In genomic region chr15:74696398-74696729, GRCh38 we compare ENCODE assay signal across 8 cellular contexts. TPM values are rescaled to one million over a fixed set of nuclear protein-coding genes. Genes with fewer than 3 reads are reported as not detected.
A peak's percentile ranks its signal among the peaks of the same experiment; 100 is the strongest.
DNase-seq lines count a peak whose midpoint lies in the region; ATAC-seq and TF ChIP-seq lines count a peak whose summit lies in the region.

No MANE protein-coding gene starts in this region.

- CTCF ChIA-PET in activated naive CD4-positive, alpha-beta T cell treated with anti-CD3 and anti-CD28 coated beads, Interleukin-2, amount 10 ng/mL, durations not matched to agents 7 days and 5 days (lab: Charles Lee), result interaction anchor here (1.3 kb wide), 1 partner anchor 75 kb away, joined by 5 read pairs; no protein-coding TSS in a partner anchor

- H3K27ac Mint-ChIP-seq in activated naive CD4-positive, alpha-beta T cell treated with anti-CD3 and anti-CD28 coated beads, Interleukin-2, amount 10 ng/mL, durations not matched to agents 7 days and 5 days, result peak overlapping the region; percentile 97
- peak overlapping the region; percentile 96 for H3K27ac Mint-ChIP-seq in memory B cell

- ATAC-seq in memory B cell (ENCODE audit: low read depth), result no peak

- peaks cover 5% of the 10 kb centered on the region for H3K36me3 Mint-ChIP-seq in activated naive CD4-positive, alpha-beta T cell treated with anti-CD3 and anti-CD28 coated beads, Interleukin-2, amount 10 ng/mL, durations not matched to agents 7 days and 5 days
- no peaks in the 10 kb centered on the region for H3K36me3 Mint-ChIP-seq in memory B cell

- no peaks in the 10 kb centered on the region for H3K9me3 Mint-ChIP-seq in activated naive CD4-positive, alpha-beta T cell treated with anti-CD3 and anti-CD28 coated beads, Interleukin-2, amount 10 ng/mL, durations not matched to agents 7 days and 5 days
- no peaks in the 10 kb centered on the region for H3K9me3 Mint-ChIP-seq in memory B cell

- WGBS in urinary bladder, result 2% methylated on average over 10 of the region's 10 CpGs

- H3K36me3 ChIP-seq in urinary bladder (ENCODE audit: insufficient read depth), result no peaks in the 10 kb centered on the region

- peak overlapping the region; percentile 100 for H3K4me3 Mint-ChIP-seq in activated naive CD4-positive, alpha-beta T cell treated with anti-CD3 and anti-CD28 coated beads, Interleukin-2, amount 10 ng/mL, durations not matched to agents 7 days and 5 days
- peak overlapping the region; percentile 94 for H3K4me3 Mint-ChIP-seq in memory B cell

- DNase-seq in activated naive CD4-positive, alpha-beta T cell treated with anti-CD3 and anti-CD28 coated beads, Interleukin-2, amount 10 ng/mL, durations not matched to agents 7 days and 5 days, result no peak
- DNase-seq in activated naive CD4-positive, alpha-beta T cell treated with Interleukin-2 at 50 U/mL for 16 hours, result no peak
- no peak for DNase-seq in astrocyte of the cerebellum (ENCODE audit: low read depth)
- no peak for DNase-seq in memory B cell (ENCODE audit: low spot score in 2 of 2)
- no peak for DNase-seq in dermis blood vessel endothelial cell
- DNase-seq in KG1 (lab: John Stamatoyannopoulos, UW), result no peak
- no peak for DNase-seq in iPS-NIHi11 (ENCODE audit: low spot score)

- peak overlapping the region; percentile 89 for H3K4me3 ChIP-seq in astrocyte of the cerebellum (ENCODE audit: low read depth, low read length)
- peak overlapping the region; percentile 89 for H3K4me3 ChIP-seq in urinary bladder (ENCODE audit: low read depth, low read length)

- no peak for TF ChIP-seq CTCF in astrocyte of the cerebellum (IDR thresholded peaks at IDR 0.05; ENCODE audit: low read depth, low read length, missing control alignments)

- in situ Hi-C loops in astrocyte of the cerebellum (cut with HindIII; ENCODE audit: low sequenced_read_pairs), result no loop called here

- peaks cover 2% of the 10 kb centered on the region for H3K4me1 ChIP-seq in urinary bladder (ENCODE audit: insufficient read depth)

- peaks cover 2% of the 10 kb centered on the region for H3K27me3 Mint-ChIP-seq in activated naive CD4-positive, alpha-beta T cell treated with anti-CD3 and anti-CD28 coated beads, Interleukin-2, amount 10 ng/mL, durations not matched to agents 7 days and 5 days
- H3K27me3 Mint-ChIP-seq in memory B cell, result no peaks in the 10 kb centered on the region

- no peak overlapping the region for H3K27ac ChIP-seq in urinary bladder (ENCODE audit: low read depth)

- H3K4me1 Mint-ChIP-seq in activated naive CD4-positive, alpha-beta T cell treated with anti-CD3 and anti-CD28 coated beads, Interleukin-2, amount 10 ng/mL, durations not matched to agents 7 days and 5 days, result peaks cover 44% of the 10 kb centered on the region
- peaks cover 17% of the 10 kb centered on the region for H3K4me1 Mint-ChIP-seq in memory B cell

RNA-seq across cellular contexts. Expression of gene EDC3, which starts 0.5 kb away (rescaled TPM):
- 16.0 TPM for total RNA-seq in urinary bladder
- 20.8 TPM for polyA plus RNA-seq in urinary bladder
- total RNA-seq in dermis blood vessel endothelial cell, result 21.4 and 31.4 TPM in 2 replicates

RNA-seq across cellular contexts. Expression of gene CYP1A1, which starts 29.0 kb away (rescaled TPM):
- total RNA-seq in urinary bladder, result 0.26 TPM
- 7.3 TPM for polyA plus RNA-seq in urinary bladder
- 37.6 and 89.4 TPM in 2 replicates for total RNA-seq in dermis blood vessel endothelial cell

RNA-seq across cellular contexts. Expression of gene CYP1A2, which starts 52.3 kb away (rescaled TPM):
- total RNA-seq in urinary bladder (not detected), dermis blood vessel endothelial cell (not detected in 2 replicates)
- not detected for polyA plus RNA-seq in urinary bladder

Comparison
In these comparisons a context has a peak if more than half of its experiments do, and no peak if none do; other contexts are left out.
1. RNA of gene CYP1A1, which starts 29.0 kb away (total RNA-seq): 37.6 to 89.4 TPM in dermis blood vessel endothelial cell; 0.26 TPM in urinary bladder (single experiment); every median in the first group is over 10 times any median in the second.